Comparison of ENCODE assay signal across 20 cellular contexts in the genomic region with DNA sequence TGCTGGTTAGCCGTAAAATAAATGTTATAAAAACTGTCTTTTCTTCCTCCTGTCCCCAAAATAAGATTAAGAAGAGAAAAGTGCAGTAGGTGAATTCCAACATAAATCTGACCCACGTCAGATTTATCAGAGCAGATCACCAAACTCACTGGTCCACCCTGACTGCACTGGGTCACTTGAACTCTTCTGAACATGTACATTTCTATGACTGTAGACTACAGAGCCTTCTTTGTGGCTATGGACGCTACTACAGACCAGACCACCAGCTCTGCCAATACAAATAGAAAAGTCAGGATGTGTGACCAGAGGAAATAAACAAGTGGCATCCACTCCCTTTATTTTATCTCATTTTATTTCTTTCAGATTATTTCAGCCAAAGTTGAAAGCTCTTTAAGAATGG. TPM values are rescaled to one million over a fixed set of nuclear protein-coding genes. Genes with fewer than 3 reads are reported as not detected.
DNase-seq lines count a peak whose midpoint lies in the region; ATAC-seq and TF ChIP-seq lines count a peak whose summit lies in the region.
"Had no signal": no experiment of that assay in that cellular context is flagged by ENCODE, and none has a peak within 500 bp of the region (broad histone marks: within the 10 kb centered on the region; RNA-seq: fewer than 3 reads in every experiment).

No MANE protein-coding gene starts in this region.

- no peak overlapping the region for H3K4me3 Mint-ChIP-seq in chondrocyte (ENCODE audit: unreplicated experiment)
- no peak overlapping the region for H3K4me3 Mint-ChIP-seq in effector memory CD8-positive, alpha-beta T cell
- H3K4me3 Mint-ChIP-seq: CD4-positive, alpha-beta memory T cell had no signal

- peaks cover 61% of the 10 kb centered on the region for H3K79me2 ChIP-seq in smooth muscle cell (ENCODE audit: low read depth)

- no peaks in the 10 kb centered on the region for H3K9me3 ChIP-seq in smooth muscle cell (replicated peaks; ENCODE audit: low read depth)
- H3K9me3 ChIP-seq: BLaER1 had no signal

- no peak overlapping the region for H3K4me3 ChIP-seq in smooth muscle cell
- H3K4me3 ChIP-seq: BLaER1 had no signal

- H3K9ac ChIP-seq in smooth muscle cell (ENCODE audit: low read depth), result no peak overlapping the region
- H3K9ac ChIP-seq: BLaER1 had no signal

- H3K4me1 ChIP-seq in foreskin keratinocyte, result peaks cover 53% of the 10 kb centered on the region
- H3K4me1 ChIP-seq in smooth muscle cell (ENCODE audit: low read depth), result peaks cover 24% of the 10 kb centered on the region
- H3K4me1 ChIP-seq: BLaER1 had no signal

- H3K27me3 ChIP-seq in foreskin keratinocyte, result no peaks in the 10 kb centered on the region
- no peaks in the 10 kb centered on the region for H3K27me3 ChIP-seq in smooth muscle cell (ENCODE audit: low read depth)
- H3K27me3 ChIP-seq: BLaER1 had no signal

- no peak overlapping the region for H3K4me2 ChIP-seq in smooth muscle cell
- H3K4me2 ChIP-seq: BLaER1 had no signal

- no peaks in the 10 kb centered on the region for H3K36me3 Mint-ChIP-seq in chondrocyte (ENCODE audit: low read depth)
- H3K36me3 Mint-ChIP-seq in effector memory CD8-positive, alpha-beta T cell (ENCODE audit: insufficient read depth), result no peaks in the 10 kb centered on the region
- H3K36me3 Mint-ChIP-seq: CD4-positive, alpha-beta memory T cell had no signal

- H3K4me1 Mint-ChIP-seq in chondrocyte (ENCODE audit: low read depth), result peaks cover 34% of the 10 kb centered on the region
- H3K4me1 Mint-ChIP-seq in effector memory CD8-positive, alpha-beta T cell (ENCODE audit: low read depth in 2 of 2), result no peaks in the 10 kb centered on the region
- H3K4me1 Mint-ChIP-seq: CD4-positive, alpha-beta memory T cell had no signal

- H2AFZ ChIP-seq in smooth muscle cell (ENCODE audit: low read depth), result no peak overlapping the region

- in situ Hi-C loops in Caki2 (cut with HindIII; ENCODE audit: low pct_unique_long_range_greater_than_20kb, low sequenced_read_pairs), result loop anchor here (25.0 kb wide), 1 partner anchor 272 kb away; no protein-coding TSS in a partner anchor
- in situ Hi-C loops in SK-MEL-5 (cut with HindIII; ENCODE audit: low pct_unique_long_range_greater_than_20kb, low sequenced_read_pairs), result no loop called here

- ATAC-seq in foreskin keratinocyte, result no peak
- ATAC-seq in effector memory CD8-positive, alpha-beta T cell (replicated peaks), result no peak

- TF ChIP-seq CTCF in foreskin keratinocyte (conservative IDR thresholded peaks at IDR 0.05) (no peak), smooth muscle cell (IDR thresholded peaks at IDR 0.05; ENCODE audit: borderline replicate concordance, insufficient read depth, poor library complexity, severe bottlenecking) (no peak), chondrocyte (IDR thresholded peaks at IDR 0.05) (no peak)

- H3K27me3 Mint-ChIP-seq in chondrocyte (ENCODE audit: low read depth), result no peaks in the 10 kb centered on the region
- peaks cover 7 to 9% of the 10 kb centered on the region in 2 donors for H3K27me3 Mint-ChIP-seq in effector memory CD8-positive, alpha-beta T cell

- no peaks in the 10 kb centered on the region for H3K36me3 ChIP-seq in smooth muscle cell (ENCODE audit: low read depth)
- H3K36me3 ChIP-seq: BLaER1 had no signal

- peaks cover 28% of the 10 kb centered on the region for H3F3A ChIP-seq in smooth muscle cell (ENCODE audit: low read depth)

- peaks cover 40% of the 10 kb centered on the region for H4K20me1 ChIP-seq in smooth muscle cell (ENCODE audit: low read depth)
- H4K20me1 ChIP-seq: BLaER1 had no signal

- H3K9me3 Mint-ChIP-seq in chondrocyte (ENCODE audit: low read depth), result no peaks in the 10 kb centered on the region
- peaks cover 0 to 1% of the 10 kb centered on the region in 2 donors for H3K9me3 Mint-ChIP-seq in effector memory CD8-positive, alpha-beta T cell

- WGBS in smooth muscle cell (ENCODE audit: low lambda C conversion rate), result 84% methylated on average over 3 of the region's 3 CpGs

- no peak overlapping the region for H3K27ac Mint-ChIP-seq in chondrocyte (ENCODE audit: unreplicated experiment)
- H3K27ac Mint-ChIP-seq in effector memory CD8-positive, alpha-beta T cell, result no peak overlapping the region
- H3K27ac Mint-ChIP-seq: CD4-positive, alpha-beta memory T cell had no signal

- H3K27ac ChIP-seq in foreskin keratinocyte (peak overlapping the region; percentile 94), smooth muscle cell (ENCODE audit: low read depth) (peak overlapping the region; percentile 94)
- H3K27ac ChIP-seq: BLaER1 had no signal

- DNase-seq in Caki2 (ENCODE audit: low read depth) (peak; percentile 70), SK-MEL-5 (ENCODE audit: low read depth, low spot score) (peak; percentile 49), foreskin keratinocyte (no peak), smooth muscle cell (lab: John Stamatoyannopoulos, UW; ENCODE audit: unreplicated experiment) (no peak), chondrocyte (ENCODE audit: low spot score) (no peak), cortex of kidney (lab: John Stamatoyannopoulos, UW) (no peak)
- DNase-seq in effector memory CD8-positive, alpha-beta T cell, result no peak
- no peak for DNase-seq in stimulated activated CD4-positive, alpha-beta T cell treated with anti-CD3 and anti-CD28 coated beads, Interleukin-4, amount 100 ng/mL, for 1 hour
- DNase-seq: CD4-positive, alpha-beta memory T cell; EL; KG1; NCI-H1417; NCI-H187; NCI-H2107; NCI-H510A treated with DMSO at 0.1 percent for 48 hours; NCI-H774; OCI-M1; RPMI8226 had no signal

RNA-seq across cellular contexts. Expression of a gene that starts 11.6 kb away (rescaled TPM):
- total RNA-seq in Caki2 (2014; rRNA removed; shearing (Covaris generic); ENCODE audit: low replicate concordance), result 40.9 and 42.9 TPM in 2 replicates
- 42.4 and 46.0 TPM in 2 replicates for total RNA-seq in SK-MEL-5 (2014; rRNA removed; shearing (Covaris generic))
- polyA plus RNA-seq in SK-MEL-5 (2015; cell fraction: cytosol; rRNA removed), result 54.2 and 72.5 TPM in 2 replicates
- polyA plus RNA-seq in SK-MEL-5 (2015; cell fraction: nucleus; rRNA removed), result 11.5 and 11.8 TPM in 2 replicates
- total RNA-seq in foreskin keratinocyte (142 and 144 TPM in 2 replicates), smooth muscle cell (136 and 138 TPM in 2 replicates), chondrocyte (16.1 to 45.0 TPM (median 43.7 TPM) in 3 replicates)
- polyA plus RNA-seq in foreskin keratinocyte (28.0 and 35.4 TPM in 2 replicates), smooth muscle cell (53.9 and 70.9 TPM in 2 replicates)
- total RNA-seq: A673; CD4-positive, alpha-beta memory T cell had no signal
- polyA plus RNA-seq: CD4-positive, alpha-beta memory T cell had no signal

Comparison
In these comparisons a context has a peak if more than half of its experiments do, and no peak if none do; other contexts are left out.
1. DNase-seq: peak in Caki2 (single experiment) and SK-MEL-5 (single experiment); none in foreskin keratinocyte (0 of 2), smooth muscle cell (single experiment), chondrocyte (single experiment), effector memory CD8-positive, alpha-beta T cell (0 of 3), cortex of kidney (single experiment) and stimulated activated CD4-positive, alpha-beta T cell treated with anti-CD3 and anti-CD28 coated beads, Interleukin-4, amount 100 ng/mL, for 1 hour (single experiment).